Comparison of ENCODE assay signal across 9 cellular contexts in genomic region chr9:36008774-36009300, GRCh38. TPM values are rescaled to one million over a fixed set of nuclear protein-coding genes. Genes with fewer than 3 reads are reported as not detected.
A peak's percentile ranks its signal among the peaks of the same experiment; 100 is the strongest.
DNase-seq lines count a peak whose midpoint lies in the region; ATAC-seq and TF ChIP-seq lines count a peak whose summit lies in the region.
"Had no signal": no experiment of that assay in that cellular context is flagged by ENCODE, and none has a peak within 500 bp of the region (broad histone marks: within the 10 kb centered on the region; RNA-seq: fewer than 3 reads in every experiment).

No MANE protein-coding gene starts in this region.

- peak; percentile 97 for ATAC-seq in upper lobe of right lung

- H3K27ac ChIP-seq in ovary, result no peak overlapping the region
- H3K27ac ChIP-seq in upper lobe of right lung, result no peak overlapping the region

- H3K9me3 ChIP-seq in ovary, result peaks cover 0 to 3% of the 10 kb centered on the region in 2 donors
- H3K9me3 ChIP-seq in upper lobe of right lung, result no peaks in the 10 kb centered on the region

- TF ChIP-seq EP300 in ovary (IDR thresholded peaks at IDR 0.05), result no peak

- TF ChIP-seq POLR2A in ovary (IDR thresholded peaks at IDR 0.05), result no peak

- H3K4me1 ChIP-seq in ovary (ENCODE audit: insufficient read depth), result no peaks in the 10 kb centered on the region
- H3K4me1 ChIP-seq in upper lobe of right lung, result no peaks in the 10 kb centered on the region

- peak; percentile 99 for TF ChIP-seq CTCF in foreskin fibroblast (IDR thresholded peaks at IDR 0.05; ENCODE audit: low read depth, low read length)
- TF ChIP-seq CTCF in ovary (IDR thresholded peaks at IDR 0.05), result peak; percentile 35 to 72 (median 53)
- peak; percentile 100 for TF ChIP-seq CTCF in upper lobe of right lung (IDR thresholded peaks at IDR 0.05)

- no peak overlapping the region for H3K4me3 ChIP-seq in foreskin fibroblast (ENCODE audit: low read depth in 1 of 2, low read length in 2 of 2)
- no peak overlapping the region for H3K4me3 ChIP-seq in ovary
- no peak overlapping the region for H3K4me3 ChIP-seq in upper lobe of right lung

- H3K27me3 ChIP-seq in ovary (no peaks in the 10 kb centered on the region), upper lobe of right lung (no peaks in the 10 kb centered on the region)

- H3K36me3 ChIP-seq in ovary, result no peaks in the 10 kb centered on the region
- H3K36me3 ChIP-seq in upper lobe of right lung, result no peaks in the 10 kb centered on the region

- intact Hi-C loops in ovary (cut with DNase I), result loop anchor here in 1 of 4 donors (5.0 kb wide), 1 partner anchor 57 kb away; no protein-coding TSS in a partner anchor
- intact Hi-C loops in upper lobe of right lung (cut with DNase I), result no loop called here

- DNase-seq in NK-92 treated with Interleukin-12 subunit alpha and Interleukin-12 subunit beta, amount 100 ng/mL, for 24 hours (lab: John Stamatoyannopoulos, UW), result peak; percentile 45
- DNase-seq in NK-92 (lab: John Stamatoyannopoulos, UW; ENCODE audit: unreplicated experiment) (no peak), Kasumi-1 (lab: John Stamatoyannopoulos, UW) (peak; percentile 72 to 81), RKO (ENCODE audit: low spot score) (peak; percentile 55), foreskin fibroblast (peak in 1 of 2 donors; percentile 90), ovary (peak; percentile 20 to 50 (median 31)), upper lobe of right lung (peak; percentile 66)
- peak; percentile 23 to 37 for DNase-seq in activated T-helper 1 cell treated with anti-CD3 and anti-CD28 coated beads, Interleukin-2, amount 50 U/mL, for 16 hours (ENCODE audit: low read depth in 1 of 2, low spot score in 1 of 2)

- WGBS in ovary, 3 donors, result 13 to 14% (median 13%) methylated on average over 11 of the region's 11 CpGs

RNA-seq across cellular contexts. Expression of gene RECK, which starts 27.9 kb away (rescaled TPM):
- total RNA-seq in ovary (10 to 100 TPM; 10.7 to 24.2 (median 16.8) TPM), upper lobe of right lung (20.1 TPM)
- polyA plus RNA-seq in ovary, result 10 to 100 TPM; 11.4 to 19.8 TPM

RNA-seq across cellular contexts. Expression of gene OR2S2, which starts 50.9 kb away (rescaled TPM):
- total RNA-seq in ovary, result not detected
- not detected for polyA plus RNA-seq in ovary
- not detected for total RNA-seq in upper lobe of right lung
- total RNA-seq: skeletal muscle tissue had no signal
